14 cellular contexts compared by ENCODE assay signal in genomic region chr1:36253463-36253862, GRCh38. TPM values are rescaled to one million over a fixed set of nuclear protein-coding genes. Genes with fewer than 3 reads are reported as not detected.
DNase-seq lines count a peak whose midpoint lies in the region; ATAC-seq and TF ChIP-seq lines count a peak whose summit lies in the region.
"Had no signal": no experiment of that assay in that cellular context is flagged by ENCODE, and none has a peak within 500 bp of the region (broad histone marks: within the 10 kb centered on the region; RNA-seq: fewer than 3 reads in every experiment).

No MANE protein-coding gene starts in this region.

- H3K27me3 Mint-ChIP-seq in WTC11 (ENCODE audit: low read depth): no peaks in the 10 kb centered on the region
- H3K27me3 Mint-ChIP-seq: activated CD8-positive, alpha-beta T cell treated with anti-CD3 and anti-CD28 coated beads for 36 hours; activated naive CD8-positive, alpha-beta T cell treated with anti-CD3 and anti-CD28 coated beads for 36 hours had no signal

- H3K9me3 ChIP-seq in left ventricle myocardium inferior (replicated peaks): no peaks in the 10 kb centered on the region
- no peaks in the 10 kb centered on the region for H3K9me3 ChIP-seq in right cardiac atrium (ENCODE audit: control insufficient read depth, low read length)
- H3K9me3 ChIP-seq in thoracic aorta: no peaks in the 10 kb centered on the region
- H3K9me3 ChIP-seq in esophagus squamous epithelium: no peaks in the 10 kb centered on the region

- H3K4me1 ChIP-seq in left ventricle myocardium inferior (peaks cover 86% of the 10 kb centered on the region), right cardiac atrium (ENCODE audit: control insufficient read depth, insufficient read depth, low read length) (peaks cover 13% of the 10 kb centered on the region), thoracic aorta (ENCODE audit: control insufficient read depth in 1 of 2, low read depth in 2 of 2) (peaks cover 40 to 68% of the 10 kb centered on the region in 2 donors), esophagus squamous epithelium (peaks cover 13 to 88% (median 44%) of the 10 kb centered on the region in 3 donors)

- peak overlapping the region; percentile 72; the same call in 1 of the 2 replicates for H3K27ac Mint-ChIP-seq in WTC11
- H3K27ac Mint-ChIP-seq: activated CD8-positive, alpha-beta T cell treated with anti-CD3 and anti-CD28 coated beads for 36 hours; activated naive CD8-positive, alpha-beta T cell treated with anti-CD3 and anti-CD28 coated beads for 36 hours had no signal

- H3K4me3 ChIP-seq in left ventricle myocardium inferior (no peak overlapping the region), right cardiac atrium (ENCODE audit: low read length) (no peak overlapping the region), thoracic aorta (no peak overlapping the region), esophagus squamous epithelium (no peak overlapping the region)

- no peaks in the 10 kb centered on the region for H3K36me3 Mint-ChIP-seq in WTC11

- no peak overlapping the region for H3K4me3 Mint-ChIP-seq in WTC11
- H3K4me3 Mint-ChIP-seq: activated CD8-positive, alpha-beta T cell treated with anti-CD3 and anti-CD28 coated beads for 36 hours; activated naive CD8-positive, alpha-beta T cell treated with anti-CD3 and anti-CD28 coated beads for 36 hours had no signal

- TF ChIP-seq POLR2A in esophagus squamous epithelium (IDR thresholded peaks at IDR 0.05): no peak

- peaks cover 38% of the 10 kb centered on the region for H3K4me1 Mint-ChIP-seq in WTC11

- peak overlapping the region; percentile 11 for H3K27ac ChIP-seq in left ventricle myocardium inferior (replicated peaks)
- no peak overlapping the region for H3K27ac ChIP-seq in right cardiac atrium (ENCODE audit: low read length)
- peak overlapping the region; percentile 0 to 44 for H3K27ac ChIP-seq in thoracic aorta
- H3K27ac ChIP-seq in esophagus squamous epithelium: peak overlapping the region in 1 of 4 donors; percentile 16

- POLR2A ChIA-PET in WTC11 (lab: Charles Lee): interaction anchor here (0.6 kb wide), 1 partner anchor 1358 kb away, joined by 3 read pairs; no protein-coding TSS in a partner anchor

- WGBS in right cardiac atrium: 37% methylated on average over 4 of the region's 4 CpGs
- 68 to 69% methylated on average over 4 of the region's 4 CpGs for WGBS in esophagus squamous epithelium, 2 donors

- intact Hi-C loops in left ventricle myocardium inferior (cut with micrococcal nuclease) (no loop called here), Right ventricle myocardium inferior (cut with DNase I) (no loop called here), right cardiac atrium (cut with DNase I) (no loop called here), esophagus squamous epithelium (cut with DNase I) (no loop called here)

- ATAC-seq in Right ventricle myocardium inferior (no peak), WTC11 (no peak), right cardiac atrium (peak; percentile 34 to 58), thoracic aorta (ENCODE audit: insufficient number of reproducible peaks, low FRiP score, low read depth) (peak; percentile 42), HG03039 (IDR thresholded peaks at IDR 0.05; ENCODE audit: unreplicated experiment) (no peak)
- ATAC-seq: activated CD8-positive, alpha-beta T cell treated with anti-CD3 and anti-CD28 coated beads for 36 hours had no signal

- H3K36me3 ChIP-seq in left ventricle myocardium inferior: peaks cover 1% of the 10 kb centered on the region
- no peaks in the 10 kb centered on the region for H3K36me3 ChIP-seq in thoracic aorta
- H3K36me3 ChIP-seq in esophagus squamous epithelium: peaks cover 0 to 20% (median 0%) of the 10 kb centered on the region in 3 donors

- H3K9me3 Mint-ChIP-seq in WTC11: no peaks in the 10 kb centered on the region
- H3K9me3 Mint-ChIP-seq: activated CD8-positive, alpha-beta T cell treated with anti-CD3 and anti-CD28 coated beads for 36 hours; activated naive CD8-positive, alpha-beta T cell treated with anti-CD3 and anti-CD28 coated beads for 36 hours had no signal

- no peak for TF ChIP-seq CTCF in left ventricle myocardium inferior (IDR thresholded peaks at IDR 0.05; ENCODE audit: borderline replicate concordance)
- no peak for TF ChIP-seq CTCF in WTC11 (IDR thresholded peaks at IDR 0.05)
- TF ChIP-seq CTCF in thoracic aorta (IDR thresholded peaks at IDR 0.05): no peak
- TF ChIP-seq CTCF in esophagus squamous epithelium (IDR thresholded peaks at IDR 0.05): no peak

- no peaks in the 10 kb centered on the region for H3K27me3 ChIP-seq in left ventricle myocardium inferior (ENCODE audit: low read depth)
- H3K27me3 ChIP-seq in right cardiac atrium (ENCODE audit: control insufficient read depth, insufficient read depth): no peaks in the 10 kb centered on the region
- no peaks in the 10 kb centered on the region for H3K27me3 ChIP-seq in thoracic aorta (replicated peaks; ENCODE audit: insufficient read depth)
- H3K27me3 ChIP-seq in esophagus squamous epithelium: no peaks in the 10 kb centered on the region

- DNase-seq in left ventricle myocardium inferior (no peak), Right ventricle myocardium inferior (ENCODE audit: missing footprints) (no peak), WTC11 (ENCODE audit: low spot score) (no peak), right cardiac atrium (no peak), thoracic aorta (ENCODE audit: low spot score) (no peak), esophagus squamous epithelium (lab: John Stamatoyannopoulos, UW) (no peak)
- DNase-seq in stimulated activated CD4-positive, alpha-beta T cell treated with anti-CD3 and anti-CD28 coated beads, Interleukin-2, amount 100 ng/mL, for 24 hours: no peak
- DNase-seq: activated CD8-positive, alpha-beta T cell treated with anti-CD3 and anti-CD28 coated beads for 36 hours; activated naive CD8-positive, alpha-beta T cell treated with anti-CD3 and anti-CD28 coated beads for 36 hours; NCI-H2081 treated with DMSO at 0.1 percent for 48 hours; stimulated activated CD4-positive, alpha-beta T cell treated with anti-CD3 and anti-CD28 coated beads, Interleukin-4, amount 100 ng/mL, for 24 hours; stimulated activated naive CD4-positive, alpha-beta T cell treated with Interleukin-2 at 50 U/mL for 16 hours; T-helper 1 cell had no signal

- CTCF ChIA-PET in WTC11 (lab: Charles Lee): interaction anchor here (1.0 to 2.5 kb wide), 5 partner anchors 9 to 104 kb away, joined by 3 to 12 read pairs (median 5); partner anchors contain the start of gene TRAPPC3

TF ChIP-seq in WTC11, 78 proteins besides CTCF, POLR2A, EP300 and RAD21 (continues in another document):
- TF ChIP-seq ZNF263 (CRISPR knock-in tag; IDR thresholded peaks at IDR 0.05; ENCODE audit: low read depth) (no peak), MAX (CRISPR knock-in tag; IDR thresholded peaks at IDR 0.05) (no peak), SOX15 (CRISPR knock-in tag; IDR thresholded peaks at IDR 0.05) (no peak), ELF4 (CRISPR knock-in tag; IDR thresholded peaks at IDR 0.05; ENCODE audit: low read depth) (no peak), ATF3 (CRISPR knock-in tag; conservative IDR thresholded peaks at IDR 0.05) (no peak), PRDM15 (CRISPR knock-in tag; IDR thresholded peaks at IDR 0.05) (no peak)

RNA-seq across cellular contexts. Expression of gene THRAP3, which starts 29.2 kb away (rescaled TPM):
- total RNA-seq in left ventricle myocardium inferior (59.0 TPM), Right ventricle myocardium inferior (60.1 TPM), WTC11 (2021) (150 to 160 TPM (median 153 TPM) in 3 replicates), right cardiac atrium (10 to 100 TPM; 66.3 to 85.5 (median 77.3) TPM), thoracic aorta (100 to 1,000 TPM in 1 of 2 donors, 10 to 100 TPM in 1; 49.3 to 111 TPM), esophagus squamous epithelium (10 to 100 TPM; 56.5 to 83.5 (median 73.6) TPM)
- 32.6 TPM for polyA plus RNA-seq in right cardiac atrium

RNA-seq across cellular contexts. Expression of gene SH3D21, which starts 52.7 kb away (rescaled TPM):
- total RNA-seq in left ventricle myocardium inferior: 1.9 TPM
- 1.6 TPM for total RNA-seq in Right ventricle myocardium inferior
- 22.1 to 29.3 TPM (median 26.9 TPM) in 3 replicates for total RNA-seq in WTC11 (2021)
- 1 to 10 TPM; 2.5 to 4.7 (median 4.2) TPM for total RNA-seq in right cardiac atrium
- polyA plus RNA-seq in right cardiac atrium: 3.5 TPM
- 1 to 10 TPM; 3.9 to 5.6 TPM for total RNA-seq in thoracic aorta
- total RNA-seq in esophagus squamous epithelium: 1 to 10 TPM; 2.8 to 9.7 (median 3.7) TPM

Comparison
In these comparisons a context has a peak if more than half of its experiments do, and no peak if none do; other contexts are left out.
1. ATAC-seq: peak in right cardiac atrium (2 of 2) and thoracic aorta (single experiment); none in Right ventricle myocardium inferior (single experiment), WTC11 (single experiment) and HG03039 (single experiment).